1 cellular context compared by ENCODE assay signal in the genomic region with DNA sequence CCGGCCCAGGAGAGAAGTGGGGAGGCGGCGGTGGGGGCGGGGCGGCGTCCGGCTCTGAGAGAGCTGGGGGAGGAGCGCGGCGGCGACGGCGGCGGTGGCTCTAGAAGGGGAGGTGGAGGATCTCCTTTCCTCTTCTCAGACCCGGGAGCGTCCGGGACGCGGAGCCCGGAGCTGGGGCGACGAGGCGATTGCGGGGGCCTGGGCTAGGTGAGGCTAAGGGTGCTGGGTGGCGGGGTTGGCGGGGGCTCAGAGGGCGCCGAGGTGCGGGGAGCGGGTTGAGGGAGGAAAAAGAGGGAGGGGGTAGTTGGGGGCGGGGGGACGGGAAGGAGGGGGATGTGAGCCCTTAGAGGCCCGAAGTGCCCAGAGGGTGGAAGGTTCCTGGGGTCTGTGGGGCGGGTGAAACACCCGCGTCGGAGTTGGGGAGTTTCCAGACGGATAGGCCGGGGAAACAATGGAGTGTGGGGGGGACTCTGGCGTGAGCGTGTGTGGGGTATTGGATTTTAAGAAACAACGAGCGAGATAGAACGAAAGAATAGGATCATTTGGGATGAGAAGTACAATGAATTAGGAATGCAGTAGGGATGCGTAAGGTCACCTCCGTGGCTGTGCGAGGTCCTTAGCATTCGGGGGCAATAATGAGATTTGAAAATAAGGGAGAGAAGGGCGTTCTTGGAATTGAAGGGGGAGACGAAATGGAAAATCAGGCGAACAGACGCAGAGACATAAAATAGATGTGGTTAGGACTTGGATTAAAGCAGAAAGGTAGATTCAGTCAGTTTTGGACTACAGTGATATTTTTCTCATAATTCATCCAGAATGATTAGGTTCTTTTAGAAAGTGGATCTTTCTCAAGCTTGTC.
A peak's percentile ranks its signal among the peaks of the same experiment; 100 is the strongest.
TF ChIP-seq lines count a peak whose summit lies in the region.

A gene (plus strand): TSS at position 82 of the 859 bp plus-strand sequence. CDS start 93,551 bp downstream, outside the sequence.

TF ChIP-seq in GM12878, 131 proteins besides CTCF, POLR2A, EP300 and RAD21 (continued from another document):
- TF ChIP-seq, protein P1, sequence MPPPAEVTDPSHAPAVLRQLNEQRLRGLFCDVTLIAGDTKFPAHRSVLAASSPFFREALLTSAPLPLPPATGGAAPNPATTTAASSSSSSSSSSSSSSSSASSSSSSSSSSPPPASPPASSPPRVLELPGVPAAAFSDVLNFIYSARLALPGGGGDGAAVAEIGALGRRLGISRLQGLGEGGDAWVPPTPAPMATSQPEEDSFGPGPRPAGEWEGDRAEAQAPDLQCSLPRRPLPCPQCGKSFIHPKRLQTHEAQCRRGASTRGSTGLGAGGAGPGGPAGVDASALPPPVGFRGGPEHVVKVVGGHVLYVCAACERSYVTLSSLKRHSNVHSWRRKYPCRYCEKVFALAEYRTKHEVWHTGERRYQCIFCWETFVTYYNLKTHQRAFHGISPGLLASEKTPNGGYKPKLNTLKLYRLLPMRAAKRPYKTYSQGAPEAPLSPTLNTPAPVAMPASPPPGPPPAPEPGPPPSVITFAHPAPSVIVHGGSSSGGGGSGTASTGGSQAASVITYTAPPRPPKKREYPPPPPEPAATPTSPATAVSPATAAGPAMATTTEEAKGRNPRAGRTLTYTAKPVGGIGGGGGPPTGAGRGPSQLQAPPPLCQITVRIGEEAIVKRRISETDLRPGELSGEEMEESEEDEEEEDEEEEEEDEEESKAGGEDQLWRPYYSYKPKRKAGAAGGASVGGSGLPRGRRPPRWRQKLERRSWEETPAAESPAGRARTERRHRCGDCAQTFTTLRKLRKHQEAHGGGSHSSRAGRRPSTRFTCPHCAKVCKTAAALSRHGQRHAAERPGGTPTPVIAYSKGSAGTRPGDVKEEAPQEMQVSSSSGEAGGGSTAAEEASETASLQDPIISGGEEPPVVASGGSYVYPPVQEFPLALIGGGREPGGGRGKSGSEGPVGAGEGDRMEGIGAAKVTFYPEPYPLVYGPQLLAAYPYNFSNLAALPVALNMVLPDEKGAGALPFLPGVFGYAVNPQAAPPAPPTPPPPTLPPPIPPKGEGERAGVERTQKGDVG (CRISPR knock-in tag; IDR thresholded peaks at IDR 0.05): no peak
- TF ChIP-seq EED (IDR thresholded peaks at IDR 0.05; ENCODE audit: low read depth) (0 out of 2 replicates have a peak, but pooled peaks have one; percentile 39), IKZF2 (IDR thresholded peaks at IDR 0.05) (peak in 1 of 2 experiments; percentile 39; a peak in 2 of 4 replicates), EGR1 (IDR thresholded peaks at IDR 0.05; ENCODE audit: borderline replicate concordance in 1 of 2, low read depth in 2 of 2, low read length in 2 of 2) (peak in 1 of 2 experiments; percentile 2; a peak in 1 of 3 replicates), HDGF (IDR thresholded peaks at IDR 0.05) (no peak), CHD2 (IDR thresholded peaks at IDR 0.05; ENCODE audit: borderline replicate concordance, low read depth, low read length) (peak; percentile 69; the same call in 1 of the 2 replicates), POU2F2 (IDR thresholded peaks at IDR 0.05; ENCODE audit: borderline replicate concordance, low read depth, low read length) (0 out of 3 replicates have a peak, but pooled peaks have one; percentile 1), BMI1 (IDR thresholded peaks at IDR 0.05; ENCODE audit: borderline replicate concordance) (no peak), ZNF217 (IDR thresholded peaks at IDR 0.05) (no peak)
- TF ChIP-seq, protein P2, sequence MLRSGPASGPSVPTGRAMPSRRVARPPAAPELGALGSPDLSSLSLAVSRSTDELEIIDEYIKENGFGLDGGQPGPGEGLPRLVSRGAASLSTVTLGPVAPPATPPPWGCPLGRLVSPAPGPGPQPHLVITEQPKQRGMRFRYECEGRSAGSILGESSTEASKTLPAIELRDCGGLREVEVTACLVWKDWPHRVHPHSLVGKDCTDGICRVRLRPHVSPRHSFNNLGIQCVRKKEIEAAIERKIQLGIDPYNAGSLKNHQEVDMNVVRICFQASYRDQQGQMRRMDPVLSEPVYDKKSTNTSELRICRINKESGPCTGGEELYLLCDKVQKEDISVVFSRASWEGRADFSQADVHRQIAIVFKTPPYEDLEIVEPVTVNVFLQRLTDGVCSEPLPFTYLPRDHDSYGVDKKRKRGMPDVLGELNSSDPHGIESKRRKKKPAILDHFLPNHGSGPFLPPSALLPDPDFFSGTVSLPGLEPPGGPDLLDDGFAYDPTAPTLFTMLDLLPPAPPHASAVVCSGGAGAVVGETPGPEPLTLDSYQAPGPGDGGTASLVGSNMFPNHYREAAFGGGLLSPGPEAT (IDR thresholded peaks at IDR 0.05; ENCODE audit: low read depth): 0 out of 2 replicates have a peak, but pooled peaks have one; percentile 41
